1 cellular context compared by ENCODE assay signal in genomic region chr10:100006241-100006886, GRCh38.
TF ChIP-seq lines count a peak whose summit lies in the region.

No MANE protein-coding gene starts in this region.

TF ChIP-seq in A549, 52 proteins besides CTCF, POLR2A, EP300 and RAD21 (continued from another document):
- TF ChIP-seq REST (IDR thresholded peaks at IDR 0.05) (no peak), EHF (CRISPR knock-in tag; IDR thresholded peaks at IDR 0.05) (no peak), RFX5 (IDR thresholded peaks at IDR 0.05) (no peak), CHD2 (IDR thresholded peaks at IDR 0.05; ENCODE audit: low read length, partially characterized antibody) (no peak), USF2 (IDR thresholded peaks at IDR 0.05) (no peak), NPAS2 (CRISPR knock-in tag; IDR thresholded peaks at IDR 0.05; ENCODE audit: borderline replicate concordance) (no peak), TP53 (CRISPR knock-in tag; IDR thresholded peaks at IDR 0.05) (no peak), ELK1 (IDR thresholded peaks at IDR 0.05; ENCODE audit: low read depth, low read length) (no peak), ZNF302 (CRISPR knock-in tag; IDR thresholded peaks at IDR 0.05) (no peak), HOXB5 (CRISPR knock-in tag; IDR thresholded peaks at IDR 0.05) (no peak), HOXB13 (CRISPR knock-in tag; IDR thresholded peaks at IDR 0.05; ENCODE audit: low read depth) (no peak), TFCP2L1 (CRISPR knock-in tag; IDR thresholded peaks at IDR 0.05) (no peak), ATOH8 (CRISPR knock-in tag; IDR thresholded peaks at IDR 0.05; ENCODE audit: low read depth) (no peak), MAFK (IDR thresholded peaks at IDR 0.05; ENCODE audit: partially characterized antibody) (peak; percentile 41), RNF2 (IDR thresholded peaks at IDR 0.05; ENCODE audit: borderline replicate concordance, low read depth) (no peak), PBX3 (IDR thresholded peaks at IDR 0.05) (peak; percentile 31; the same call in 1 of the 2 replicates), GATA3 (IDR thresholded peaks at IDR 0.05; ENCODE audit: borderline replicate concordance) (peak; percentile 48; the same call in 1 of the 2 replicates), BCL3 (IDR thresholded peaks at IDR 0.05) (0 out of 3 replicates have a peak, but pooled peaks have one; percentile 53), FOSL2 (IDR thresholded peaks at IDR 0.05) (peak; percentile 86; the same call in 1 of the 2 replicates), FOSL2 (CRISPR knock-in tag; IDR thresholded peaks at IDR 0.05) (peak; percentile 91), RCOR1 (IDR thresholded peaks at IDR 0.05; ENCODE audit: low read depth, low read length) (no peak)
TF ChIP-seq in A549: peak in this region for 9.
